In the genomic region with DNA sequence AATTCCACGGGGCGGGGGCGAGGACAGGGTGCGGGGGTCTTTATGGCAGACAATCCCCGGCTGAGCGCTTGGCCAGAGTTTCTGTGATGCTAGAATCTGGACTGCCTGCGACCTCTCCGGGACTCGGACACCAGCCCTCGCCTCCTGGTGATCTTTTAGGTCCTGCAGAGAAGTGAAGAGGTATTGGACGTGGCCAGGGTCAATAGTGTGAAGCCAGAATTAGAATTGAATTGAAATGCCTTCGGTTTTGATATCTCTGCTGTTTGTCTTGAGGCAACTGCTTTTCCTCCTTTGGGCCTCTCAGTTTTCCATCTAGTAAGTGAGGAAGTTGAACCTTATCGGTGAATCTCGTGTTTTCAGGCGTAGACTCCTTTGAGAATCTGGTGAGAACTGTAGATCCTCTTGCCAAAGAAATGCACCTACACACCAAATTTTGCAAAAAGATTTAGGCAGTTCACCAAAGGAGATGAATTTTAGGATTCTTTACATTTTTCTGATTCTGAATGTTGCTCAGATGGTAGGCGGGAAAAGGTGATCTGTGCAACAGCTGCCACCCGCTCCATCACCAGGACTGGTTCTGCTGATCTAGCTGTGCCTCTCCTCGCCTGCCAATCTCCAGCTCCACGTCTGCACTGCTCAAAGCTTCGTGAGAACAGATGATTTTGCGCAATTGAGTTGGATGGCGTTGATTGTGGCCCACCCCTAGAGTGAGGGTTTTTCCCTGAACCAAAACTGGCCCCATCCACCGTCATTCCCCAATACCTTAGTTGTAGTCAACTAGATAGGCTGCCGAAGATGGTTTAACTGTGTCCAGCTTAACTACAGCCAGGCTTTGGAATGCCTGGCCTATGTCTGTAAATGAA, we compare ENCODE assay signal across 1 cellular context.
A peak's percentile ranks its signal among the peaks of the same experiment; 100 is the strongest.
TF ChIP-seq lines count a peak whose summit lies in the region.

No MANE protein-coding gene starts in this region.

TF ChIP-seq in HepG2, 621 proteins besides CTCF, POLR2A, EP300 and RAD21 (continued from another document and continues in another):
- TF ChIP-seq, protein P1, sequence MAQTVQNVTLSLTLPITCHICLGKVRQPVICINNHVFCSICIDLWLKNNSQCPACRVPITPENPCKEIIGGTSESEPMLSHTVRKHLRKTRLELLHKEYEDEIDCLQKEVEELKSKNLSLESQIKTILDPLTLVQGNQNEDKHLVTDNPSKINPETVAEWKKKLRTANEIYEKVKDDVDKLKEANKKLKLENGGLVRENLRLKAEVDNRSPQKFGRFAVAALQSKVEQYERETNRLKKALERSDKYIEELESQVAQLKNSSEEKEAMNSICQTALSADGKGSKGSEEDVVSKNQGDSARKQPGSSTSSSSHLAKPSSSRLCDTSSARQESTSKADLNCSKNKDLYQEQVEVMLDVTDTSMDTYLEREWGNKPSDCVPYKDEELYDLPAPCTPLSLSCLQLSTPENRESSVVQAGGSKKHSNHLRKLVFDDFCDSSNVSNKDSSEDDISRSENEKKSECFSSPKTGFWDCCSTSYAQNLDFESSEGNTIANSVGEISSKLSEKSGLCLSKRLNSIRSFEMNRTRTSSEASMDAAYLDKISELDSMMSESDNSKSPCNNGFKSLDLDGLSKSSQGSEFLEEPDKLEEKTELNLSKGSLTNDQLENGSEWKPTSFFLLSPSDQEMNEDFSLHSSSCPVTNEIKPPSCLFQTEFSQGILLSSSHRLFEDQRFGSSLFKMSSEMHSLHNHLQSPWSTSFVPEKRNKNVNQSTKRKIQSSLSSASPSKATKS (CRISPR knock-in tag; IDR thresholded peaks at IDR 0.05) = no peak
- TF ChIP-seq PAXIP1 (CRISPR knock-in tag; conservative IDR thresholded peaks at IDR 0.05) (peak; percentile 35; the same call in 1 of the 2 replicates), CEBPB (IDR thresholded peaks at IDR 0.05; ENCODE audit: borderline replicate concordance, low read depth, low read length) (peak; percentile 79; the same call in 1 of the 2 replicates), SNAI1 (CRISPR knock-in tag; IDR thresholded peaks at IDR 0.05; ENCODE audit: borderline replicate concordance) (peak; percentile 88; the same call in 1 of the 2 replicates), ZNF781 (CRISPR knock-in tag; IDR thresholded peaks at IDR 0.05; ENCODE audit: borderline replicate concordance, not compliant biosample characterization) (peak; percentile 3), SOX6 (IDR thresholded peaks at IDR 0.05) (no peak), SOX6 (CRISPR knock-in tag; IDR thresholded peaks at IDR 0.05) (peak; percentile 44; the same call in 1 of the 2 replicates), MAFK (conservative IDR thresholded peaks at IDR 0.05 in 1 of 2, IDR thresholded peaks at IDR 0.05 in 1 of 2; ENCODE audit: low read length in 2 of 2) (peak in 1 of 2 experiments; percentile 12; a peak in 2 of 4 replicates), REPIN1 (CRISPR knock-in tag; IDR thresholded peaks at IDR 0.05; ENCODE audit: borderline replicate concordance, low read depth) (peak; percentile 13; the same call in 1 of the 2 replicates), SSRP1 (CRISPR knock-in tag; IDR thresholded peaks at IDR 0.05) (peak; percentile 28; the same call in 1 of the 2 replicates), DNMT3B (CRISPR knock-in tag; conservative IDR thresholded peaks at IDR 0.05) (peak; percentile 3; the same call in 1 of the 2 replicates), JUND (CRISPR knock-in tag; IDR thresholded peaks at IDR 0.05) (0 out of 2 replicates have a peak, but pooled peaks have one; percentile 2), SMYD3 (CRISPR knock-in tag; IDR thresholded peaks at IDR 0.05) (peak; percentile 90; the same call in 1 of the 2 replicates), ZNF362 (CRISPR knock-in tag; IDR thresholded peaks at IDR 0.05; ENCODE audit: borderline replicate concordance) (peak; percentile 68), ZNF337 (CRISPR knock-in tag; IDR thresholded peaks at IDR 0.05; ENCODE audit: borderline replicate concordance, low read depth) (peak; percentile 94), MIER2 (CRISPR knock-in tag; IDR thresholded peaks at IDR 0.05) (0 out of 2 replicates have a peak, but pooled peaks have one; percentile 3), ZNF12 (CRISPR knock-in tag; IDR thresholded peaks at IDR 0.05) (0 out of 2 replicates have a peak, but pooled peaks have one; percentile 34), NR2F6 (IDR thresholded peaks at IDR 0.05) (peak; percentile 19; the same call in 1 of the 2 replicates), NR2F6 (CRISPR knock-in tag; IDR thresholded peaks at IDR 0.05) (no peak), BCL3 (CRISPR knock-in tag; IDR thresholded peaks at IDR 0.05) (0 out of 2 replicates have a peak, but pooled peaks have one; percentile 20), ZNF746 (CRISPR knock-in tag; IDR thresholded peaks at IDR 0.05) (peak; percentile 13; the same call in 1 of the 2 replicates), TRIM24 (CRISPR knock-in tag; IDR thresholded peaks at IDR 0.05) (no peak), ZNF747 (CRISPR knock-in tag; IDR thresholded peaks at IDR 0.05; ENCODE audit: borderline replicate concordance) (0 out of 2 replicates have a peak, but pooled peaks have one; percentile 7), SMAD1 (CRISPR knock-in tag; IDR thresholded peaks at IDR 0.05; ENCODE audit: borderline replicate concordance, low read depth) (no peak), NCOA2 (CRISPR knock-in tag; IDR thresholded peaks at IDR 0.05) (no peak), NONO (IDR thresholded peaks at IDR 0.05) (no peak), NONO (CRISPR knock-in tag; conservative IDR thresholded peaks at IDR 0.05) (peak; percentile 5; the same call in 1 of the 2 replicates)
- TF ChIP-seq, protein P2, sequence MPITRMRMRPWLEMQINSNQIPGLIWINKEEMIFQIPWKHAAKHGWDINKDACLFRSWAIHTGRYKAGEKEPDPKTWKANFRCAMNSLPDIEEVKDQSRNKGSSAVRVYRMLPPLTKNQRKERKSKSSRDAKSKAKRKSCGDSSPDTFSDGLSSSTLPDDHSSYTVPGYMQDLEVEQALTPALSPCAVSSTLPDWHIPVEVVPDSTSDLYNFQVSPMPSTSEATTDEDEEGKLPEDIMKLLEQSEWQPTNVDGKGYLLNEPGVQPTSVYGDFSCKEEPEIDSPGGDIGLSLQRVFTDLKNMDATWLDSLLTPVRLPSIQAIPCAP (CRISPR knock-in tag; IDR thresholded peaks at IDR 0.05; ENCODE audit: low read depth) = 0 out of 2 replicates have a peak, but pooled peaks have one; percentile 37
- TF ChIP-seq, protein P3, sequence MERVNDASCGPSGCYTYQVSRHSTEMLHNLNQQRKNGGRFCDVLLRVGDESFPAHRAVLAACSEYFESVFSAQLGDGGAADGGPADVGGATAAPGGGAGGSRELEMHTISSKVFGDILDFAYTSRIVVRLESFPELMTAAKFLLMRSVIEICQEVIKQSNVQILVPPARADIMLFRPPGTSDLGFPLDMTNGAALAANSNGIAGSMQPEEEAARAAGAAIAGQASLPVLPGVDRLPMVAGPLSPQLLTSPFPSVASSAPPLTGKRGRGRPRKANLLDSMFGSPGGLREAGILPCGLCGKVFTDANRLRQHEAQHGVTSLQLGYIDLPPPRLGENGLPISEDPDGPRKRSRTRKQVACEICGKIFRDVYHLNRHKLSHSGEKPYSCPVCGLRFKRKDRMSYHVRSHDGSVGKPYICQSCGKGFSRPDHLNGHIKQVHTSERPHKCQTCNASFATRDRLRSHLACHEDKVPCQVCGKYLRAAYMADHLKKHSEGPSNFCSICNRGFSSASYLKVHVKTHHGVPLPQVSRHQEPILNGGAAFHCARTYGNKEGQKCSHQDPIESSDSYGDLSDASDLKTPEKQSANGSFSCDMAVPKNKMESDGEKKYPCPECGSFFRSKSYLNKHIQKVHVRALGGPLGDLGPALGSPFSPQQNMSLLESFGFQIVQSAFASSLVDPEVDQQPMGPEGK (CRISPR knock-in tag; IDR thresholded peaks at IDR 0.05) = 0 out of 2 replicates have a peak, but pooled peaks have one; percentile 20
- TF ChIP-seq, protein P4, sequence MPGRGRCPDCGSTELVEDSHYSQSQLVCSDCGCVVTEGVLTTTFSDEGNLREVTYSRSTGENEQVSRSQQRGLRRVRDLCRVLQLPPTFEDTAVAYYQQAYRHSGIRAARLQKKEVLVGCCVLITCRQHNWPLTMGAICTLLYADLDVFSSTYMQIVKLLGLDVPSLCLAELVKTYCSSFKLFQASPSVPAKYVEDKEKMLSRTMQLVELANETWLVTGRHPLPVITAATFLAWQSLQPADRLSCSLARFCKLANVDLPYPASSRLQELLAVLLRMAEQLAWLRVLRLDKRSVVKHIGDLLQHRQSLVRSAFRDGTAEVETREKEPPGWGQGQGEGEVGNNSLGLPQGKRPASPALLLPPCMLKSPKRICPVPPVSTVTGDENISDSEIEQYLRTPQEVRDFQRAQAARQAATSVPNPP (CRISPR knock-in tag; IDR thresholded peaks at IDR 0.05) = 0 out of 2 replicates have a peak, but pooled peaks have one; percentile 28
- TF ChIP-seq, protein P5, sequence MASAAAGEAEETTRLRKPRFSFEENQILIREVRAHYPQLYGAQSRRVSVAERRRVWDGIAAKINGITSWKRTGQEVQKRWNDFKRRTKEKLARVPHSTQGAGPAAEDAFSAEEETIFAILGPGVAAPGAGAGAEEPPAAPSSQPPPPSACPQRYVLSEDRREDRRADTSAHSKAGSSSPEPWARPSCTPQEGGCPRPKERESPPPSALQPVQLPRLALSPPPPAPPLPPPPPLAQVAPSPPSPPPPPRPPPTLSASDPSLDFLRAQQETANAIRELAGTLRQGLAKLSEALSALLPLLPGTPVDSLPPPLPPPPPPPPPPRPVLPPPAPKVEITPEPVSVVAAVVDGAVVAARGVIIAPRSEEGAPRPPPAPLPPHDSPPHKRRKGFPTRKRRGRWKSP (CRISPR knock-in tag; IDR thresholded peaks at IDR 0.05) = no peak
- TF ChIP-seq, protein P6, sequence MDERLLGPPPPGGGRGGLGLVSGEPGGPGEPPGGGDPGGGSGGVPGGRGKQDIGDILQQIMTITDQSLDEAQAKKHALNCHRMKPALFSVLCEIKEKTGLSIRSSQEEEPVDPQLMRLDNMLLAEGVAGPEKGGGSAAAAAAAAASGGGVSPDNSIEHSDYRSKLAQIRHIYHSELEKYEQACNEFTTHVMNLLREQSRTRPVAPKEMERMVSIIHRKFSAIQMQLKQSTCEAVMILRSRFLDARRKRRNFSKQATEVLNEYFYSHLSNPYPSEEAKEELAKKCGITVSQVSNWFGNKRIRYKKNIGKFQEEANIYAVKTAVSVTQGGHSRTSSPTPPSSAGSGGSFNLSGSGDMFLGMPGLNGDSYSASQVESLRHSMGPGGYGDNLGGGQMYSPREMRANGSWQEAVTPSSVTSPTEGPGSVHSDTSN (CRISPR knock-in tag; IDR thresholded peaks at IDR 0.05) = peak; percentile 54; the same call in 1 of the 2 replicates
- TF ChIP-seq, protein P7, sequence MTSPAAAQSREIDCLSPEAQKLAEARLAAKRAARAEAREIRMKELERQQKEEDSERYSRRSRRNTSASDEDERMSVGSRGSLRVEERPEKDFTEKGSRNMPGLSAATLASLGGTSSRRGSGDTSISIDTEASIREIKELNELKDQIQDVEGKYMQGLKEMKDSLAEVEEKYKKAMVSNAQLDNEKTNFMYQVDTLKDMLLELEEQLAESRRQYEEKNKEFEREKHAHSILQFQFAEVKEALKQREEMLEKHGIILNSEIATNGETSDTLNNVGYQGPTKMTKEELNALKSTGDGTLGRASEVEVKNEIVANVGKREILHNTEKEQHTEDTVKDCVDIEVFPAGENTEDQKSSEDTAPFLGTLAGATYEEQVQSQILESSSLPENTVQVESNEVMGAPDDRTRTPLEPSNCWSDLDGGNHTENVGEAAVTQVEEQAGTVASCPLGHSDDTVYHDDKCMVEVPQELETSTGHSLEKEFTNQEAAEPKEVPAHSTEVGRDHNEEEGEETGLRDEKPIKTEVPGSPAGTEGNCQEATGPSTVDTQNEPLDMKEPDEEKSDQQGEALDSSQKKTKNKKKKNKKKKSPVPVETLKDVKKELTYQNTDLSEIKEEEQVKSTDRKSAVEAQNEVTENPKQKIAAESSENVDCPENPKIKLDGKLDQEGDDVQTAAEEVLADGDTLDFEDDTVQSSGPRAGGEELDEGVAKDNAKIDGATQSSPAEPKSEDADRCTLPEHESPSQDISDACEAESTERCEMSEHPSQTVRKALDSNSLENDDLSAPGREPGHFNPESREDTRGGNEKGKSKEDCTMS (CRISPR knock-in tag; conservative IDR thresholded peaks at IDR 0.05) = no peak
- TF ChIP-seq, protein P8, sequence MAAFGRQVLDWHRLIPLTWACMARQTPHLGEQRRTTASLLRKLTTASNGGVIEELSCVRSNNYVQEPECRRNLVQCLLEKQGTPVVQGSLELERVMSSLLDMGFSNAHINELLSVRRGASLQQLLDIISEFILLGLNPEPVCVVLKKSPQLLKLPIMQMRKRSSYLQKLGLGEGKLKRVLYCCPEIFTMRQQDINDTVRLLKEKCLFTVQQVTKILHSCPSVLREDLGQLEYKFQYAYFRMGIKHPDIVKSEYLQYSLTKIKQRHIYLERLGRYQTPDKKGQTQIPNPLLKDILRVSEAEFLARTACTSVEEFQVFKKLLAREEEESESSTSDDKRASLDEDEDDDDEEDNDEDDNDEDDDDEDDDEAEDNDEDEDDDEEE (CRISPR knock-in tag; IDR thresholded peaks at IDR 0.05) = no peak
